Comparison of ENCODE assay signal across 8 cellular contexts in genomic region chr12:117236456-117237001, GRCh38. TPM values are rescaled to one million over a fixed set of nuclear protein-coding genes. Genes with fewer than 3 reads are reported as not detected.
A peak's percentile ranks its signal among the peaks of the same experiment; 100 is the strongest.
DNase-seq lines count a peak whose midpoint lies in the region; ATAC-seq and TF ChIP-seq lines count a peak whose summit lies in the region.

No MANE protein-coding gene starts in this region.

- H3K9me3 ChIP-seq in HEK293 (ENCODE audit: control insufficient read depth, insufficient read depth, low read depth, low read length), result no peaks in the 10 kb centered on the region

- no peak overlapping the region for H3K4me3 Mint-ChIP-seq in activated CD8-positive, alpha-beta T cell treated with anti-CD3 and anti-CD28 coated beads, Interleukin-2, amount 10 ng/mL, durations not matched to agents 7 days and 5 days
- H3K4me3 Mint-ChIP-seq in endothelial cell (ENCODE audit: unreplicated experiment), result no peak overlapping the region

- TF ChIP-seq CTCF in BJ (IDR thresholded peaks at IDR 0.05; ENCODE audit: insufficient read depth, low read depth, low read length) (peak; percentile 78), HEK293 (tag by site-specific recombination; IDR thresholded peaks at IDR 0.05) (peak; percentile 31; the same call in 1 of the 2 replicates), endothelial cell (IDR thresholded peaks at IDR 0.05; ENCODE audit: unreplicated experiment) (peak; percentile 96)

- H3K36me3 ChIP-seq in BJ (ENCODE audit: control insufficient read depth, insufficient read depth, low read length), result no peaks in the 10 kb centered on the region
- H3K36me3 ChIP-seq in HEK293 (ENCODE audit: control insufficient read depth in 2 of 2, insufficient read depth in 1 of 2, low read length in 2 of 2), result no peaks in the 10 kb centered on the region

- no peak overlapping the region for H3K27ac Mint-ChIP-seq in activated CD8-positive, alpha-beta T cell treated with anti-CD3 and anti-CD28 coated beads, Interleukin-2, amount 10 ng/mL, durations not matched to agents 7 days and 5 days
- no peak overlapping the region for H3K27ac Mint-ChIP-seq in endothelial cell (ENCODE audit: unreplicated experiment)

- no peak overlapping the region for H3K27ac ChIP-seq in HEK293 (ENCODE audit: extremely low read depth, low read depth, low read length)

- H3K9me3 Mint-ChIP-seq in activated CD8-positive, alpha-beta T cell treated with anti-CD3 and anti-CD28 coated beads, Interleukin-2, amount 10 ng/mL, durations not matched to agents 7 days and 5 days (ENCODE audit: insufficient read depth), result no peaks in the 10 kb centered on the region
- no peaks in the 10 kb centered on the region for H3K9me3 Mint-ChIP-seq in endothelial cell (ENCODE audit: unreplicated experiment)

- ATAC-seq in activated CD8-positive, alpha-beta T cell treated with anti-CD3 and anti-CD28 coated beads, Interleukin-2, amount 10 ng/mL, durations not matched to agents 7 days and 5 days, result peak; percentile 81
- ATAC-seq in HG03097 (IDR thresholded peaks at IDR 0.05; ENCODE audit: low FRiP score, unreplicated experiment), result no peak

- CTCF ChIA-PET in BJ (lab: Yijun Ruan, JAX), result interaction anchor here (0.6 to 4.5 kb wide), 15 partner anchors 9 to 649 kb away, joined by 3 to 34 read pairs (median 9); no protein-coding TSS in a partner anchor
- CTCF ChIA-PET in HEK293 (lab: Yijun Ruan, JAX), result interaction anchor here (0.6 to 7.0 kb wide), 46 partner anchors 9 to 641 kb away, joined by 3 to 75 read pairs (median 4); no protein-coding TSS in a partner anchor
- CTCF ChIA-PET in activated CD8-positive, alpha-beta T cell treated with anti-CD3 and anti-CD28 coated beads, Interleukin-2, amount 10 ng/mL, durations not matched to agents 7 days and 5 days (lab: Charles Lee), result interaction anchor here (0.7 to 4.0 kb wide), 12 partner anchors 9 to 613 kb away, joined by 3 to 17 read pairs (median 4); no protein-coding TSS in a partner anchor

- H3K27me3 Mint-ChIP-seq in activated CD8-positive, alpha-beta T cell treated with anti-CD3 and anti-CD28 coated beads, Interleukin-2, amount 10 ng/mL, durations not matched to agents 7 days and 5 days (ENCODE audit: low read depth), result peaks cover 2% of the 10 kb centered on the region
- H3K27me3 Mint-ChIP-seq in endothelial cell (ENCODE audit: unreplicated experiment), result no peaks in the 10 kb centered on the region

- no peaks in the 10 kb centered on the region for H3K4me1 ChIP-seq in HEK293 (ENCODE audit: control insufficient read depth, insufficient read depth, low read length)

- DNase-seq in BJ (ENCODE audit: low read depth) (no peak), NCI-H69 (lab: John Stamatoyannopoulos, UW) (peak; percentile 85), endothelial cell (ENCODE audit: low spot score) (peak; percentile 91), midbrain (lab: John Stamatoyannopoulos, UW) (peak; percentile 71)
- peak; percentile 87 for DNase-seq in activated CD8-positive, alpha-beta T cell treated with anti-CD3 and anti-CD28 coated beads, Interleukin-2, amount 10 ng/mL, durations not matched to agents 7 days and 5 days
- peak; percentile 77 to 80 for DNase-seq in stimulated activated CD8-positive, alpha-beta memory T cell treated with anti-CD3 and anti-CD28 coated beads, Interleukin-2, amount 100 ng/mL, for 48 hours (ENCODE audit: low read depth in 2 of 2)

- H3K36me3 Mint-ChIP-seq in activated CD8-positive, alpha-beta T cell treated with anti-CD3 and anti-CD28 coated beads, Interleukin-2, amount 10 ng/mL, durations not matched to agents 7 days and 5 days (ENCODE audit: low read depth), result no peaks in the 10 kb centered on the region
- H3K36me3 Mint-ChIP-seq in endothelial cell (ENCODE audit: low read depth, unreplicated experiment), result no peaks in the 10 kb centered on the region

- H3K4me1 Mint-ChIP-seq in activated CD8-positive, alpha-beta T cell treated with anti-CD3 and anti-CD28 coated beads, Interleukin-2, amount 10 ng/mL, durations not matched to agents 7 days and 5 days (ENCODE audit: low read depth), result no peaks in the 10 kb centered on the region
- no peaks in the 10 kb centered on the region for H3K4me1 Mint-ChIP-seq in endothelial cell (ENCODE audit: unreplicated experiment)

- H3K4me3 ChIP-seq in BJ (ENCODE audit: low read depth, low read length) (no peak overlapping the region), HEK293 (ENCODE audit: low read depth, low read length) (no peak overlapping the region)

- peaks cover 2% of the 10 kb centered on the region; the same call in 1 of the 2 replicates for H3K27me3 ChIP-seq in BJ (ENCODE audit: control insufficient read depth, insufficient read depth, low read length)

- POLR2A ChIA-PET in BJ (lab: Charles Lee), result no interaction called here
- POLR2A ChIA-PET in HEK293 (lab: Yijun Ruan, JAX), result no interaction called here
- POLR2A ChIA-PET in activated CD8-positive, alpha-beta T cell treated with anti-CD3 and anti-CD28 coated beads, Interleukin-2, amount 10 ng/mL, durations not matched to agents 7 days and 5 days (lab: Charles Lee), result no interaction called here

TF ChIP-seq in HEK293, 187 proteins besides CTCF, POLR2A, EP300 and RAD21:
- TF ChIP-seq ZNF654 (tag by site-specific recombination; IDR thresholded peaks at IDR 0.05; ENCODE audit: low read depth) (peak; percentile 77), GLI2 (tag by site-specific recombination; IDR thresholded peaks at IDR 0.05; ENCODE audit: borderline replicate concordance, low read depth) (no peak), ZFP69B (tag by site-specific recombination; IDR thresholded peaks at IDR 0.05) (peak; percentile 47; the same call in 1 of the 2 replicates), ZBTB17 (tag by site-specific recombination; IDR thresholded peaks at IDR 0.05) (0 out of 2 replicates have a peak, but pooled peaks have one; percentile 29), TCF7L2 (IDR thresholded peaks at IDR 0.05; ENCODE audit: borderline replicate concordance, low read depth, low read length) (peak; percentile 38; the same call in 1 of the 2 replicates), ZIC2 (tag by site-specific recombination; IDR thresholded peaks at IDR 0.05) (peak; percentile 54), PRDM4 (tag by site-specific recombination; IDR thresholded peaks at IDR 0.05) (no peak), IKZF3 (tag by site-specific recombination; IDR thresholded peaks at IDR 0.05) (0 out of 2 replicates have a peak, but pooled peaks have one; percentile 26)

RNA-seq across cellular contexts. Expression of gene FBXO21, which starts 46.3 kb away (rescaled TPM):
- polyA plus RNA-seq in BJ (2011; rRNA removed), result 28.9 and 29.8 TPM in 2 replicates
- 39.8 and 82.1 TPM in 2 replicates for polyA minus RNA-seq in BJ (2011; rRNA and poly(A)+ RNA removed)
- total RNA-seq in activated CD8-positive, alpha-beta T cell treated with anti-CD3 and anti-CD28 coated beads, Interleukin-2, amount 10 ng/mL, durations not matched to agents 7 days and 5 days, result 10 to 100 TPM; 26.3 to 29.6 TPM
- total RNA-seq in endothelial cell (ENCODE audit: unreplicated experiment), result 44.7 TPM

Comparison
In these comparisons a context has a peak if more than half of its experiments do, and no peak if none do; other contexts are left out.
1. CTCF ChIP-seq: peak in every context shown above with its lines; median percentile 96 in endothelial cell; 78 in BJ; 31 in HEK293.